8 cellular contexts compared by ENCODE assay signal in the genomic region with DNA sequence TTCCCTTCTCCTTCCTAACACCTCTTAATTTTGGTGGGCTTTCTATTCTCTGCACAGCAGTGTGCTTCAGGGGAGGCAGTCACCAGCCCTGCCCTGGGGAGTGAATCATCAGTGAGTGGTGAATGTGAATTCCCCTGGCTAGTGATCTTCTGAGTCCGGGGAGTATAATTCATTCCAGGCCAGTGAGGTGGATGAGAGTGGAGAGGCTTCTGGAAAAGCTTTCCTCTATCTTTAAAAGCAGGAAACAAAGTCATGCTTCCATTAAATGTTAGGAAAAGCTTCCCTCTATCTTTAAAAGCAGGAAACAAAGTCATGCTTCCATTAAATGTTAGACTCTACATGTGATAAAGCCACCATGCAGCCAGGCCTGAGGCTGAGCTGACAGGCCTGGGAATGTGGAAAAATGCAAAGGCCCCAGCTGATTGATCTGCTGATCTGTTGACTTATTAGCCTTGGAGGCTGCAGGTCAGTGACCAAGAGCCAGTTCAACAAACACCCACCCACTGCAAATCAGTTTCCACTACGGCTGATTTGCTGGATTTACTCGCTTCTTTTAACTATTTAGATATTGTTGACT. TPM values are rescaled to one million over a fixed set of nuclear protein-coding genes. Genes with fewer than 3 reads are reported as not detected.
DNase-seq lines count a peak whose midpoint lies in the region; ATAC-seq and TF ChIP-seq lines count a peak whose summit lies in the region.

No MANE protein-coding gene starts in this region.

- H4K91ac ChIP-seq in trophoblast cell (ENCODE audit: low read depth, low read length) = no peak overlapping the region

- H2BK120ac ChIP-seq in trophoblast cell (ENCODE audit: insufficient read depth, low read length, poor library complexity) = no peak overlapping the region

- H3K4me3 ChIP-seq in PC-3 (ENCODE audit: low read length) = peak overlapping the region; percentile 41
- no peak overlapping the region for H3K4me3 ChIP-seq in epithelial cell of esophagus (ENCODE audit: low read length)
- no peak overlapping the region for H3K4me3 ChIP-seq in trophoblast cell (ENCODE audit: low read depth, low read length)

- H3K4me1 ChIP-seq in PC-3 (ENCODE audit: insufficient read depth, low read length) = peaks cover 72% of the 10 kb centered on the region
- H3K4me1 ChIP-seq in trophoblast cell (ENCODE audit: control insufficient read depth in 1 of 2, insufficient read depth in 2 of 2, low read length in 2 of 2) = peaks cover 18 to 23% of the 10 kb centered on the region in 2 experiments

- H2BK12ac ChIP-seq in trophoblast cell (ENCODE audit: low read length) = peak overlapping the region; percentile 50

- peak; percentile 35 for ATAC-seq in PC-3
- no peak for ATAC-seq in GM21515 (IDR thresholded peaks at IDR 0.05; ENCODE audit: unreplicated experiment)

- peak overlapping the region; percentile 79 for H3K4me2 ChIP-seq in PC-3 (ENCODE audit: low read length)
- no peak overlapping the region for H3K4me2 ChIP-seq in trophoblast cell (ENCODE audit: low read length)

- H3K27ac ChIP-seq in PC-3 (ENCODE audit: low read length) = peak overlapping the region; percentile 94
- peak overlapping the region; percentile 94 for H3K27ac ChIP-seq in trophoblast cell (ENCODE audit: low read depth, low read length)

- no peak overlapping the region for H3K18ac ChIP-seq in trophoblast cell (ENCODE audit: low read length)

- H2AFZ ChIP-seq in PC-3 (ENCODE audit: low read length) (no peak overlapping the region), trophoblast cell (ENCODE audit: insufficient read depth, low read length, poor library complexity) (no peak overlapping the region)

- peaks cover 42% of the 10 kb centered on the region for H3K79me1 ChIP-seq in trophoblast cell (ENCODE audit: low read length)

- POLR2A ChIA-PET in PC-3 (lab: Charles Lee; ENCODE audit: unreplicated experiment) = interaction anchor here (0.6 kb wide), 1 partner anchor 27 kb away, joined by 3 read pairs; no protein-coding TSS in a partner anchor

- H3K4ac ChIP-seq in trophoblast cell (ENCODE audit: low read depth, low read length) = no peak overlapping the region

- peak; percentile 98 for DNase-seq in ELR (ENCODE audit: low read depth)
- DNase-seq in PC-3 = peak; percentile 98
- DNase-seq in epithelial cell of esophagus (ENCODE audit: low read depth) = peak; percentile 95
- peak; percentile 86 to 90 for DNase-seq in trophoblast cell
- no peak for DNase-seq in activated CD4-positive, CD25-positive, alpha-beta regulatory T cell treated with anti-CD3 and anti-CD28 coated beads, Interleukin-2, amount 50 U/mL, for 72 hours
- DNase-seq in NCI-H1048 (lab: John Stamatoyannopoulos, UW) = no peak
- no peak for DNase-seq in occipital lobe (lab: John Stamatoyannopoulos, UW)

- no peaks in the 10 kb centered on the region for H4K20me1 ChIP-seq in PC-3 (ENCODE audit: low read length)

- no peak overlapping the region for H2AK5ac ChIP-seq in trophoblast cell (ENCODE audit: low read length)

- H3K36me3 ChIP-seq in PC-3 (ENCODE audit: low read depth, low read length) (no peaks in the 10 kb centered on the region), trophoblast cell (ENCODE audit: control insufficient read depth in 1 of 2, insufficient read depth in 2 of 2, low read length in 2 of 2) (no peaks in the 10 kb centered on the region)

- no peak overlapping the region for H3K23ac ChIP-seq in trophoblast cell (ENCODE audit: low read length)

- H3K9ac ChIP-seq in PC-3 (ENCODE audit: low read length) = peak overlapping the region; percentile 88
- no peak overlapping the region for H3K9ac ChIP-seq in trophoblast cell (ENCODE audit: low read length)

- H3K9me3 ChIP-seq in PC-3 (ENCODE audit: low read length) (no peaks in the 10 kb centered on the region), trophoblast cell (ENCODE audit: insufficient read depth, low read depth, low read length) (no peaks in the 10 kb centered on the region)

- WGBS in trophoblast cell (ENCODE audit: extremely low coverage, insufficient coverage, insufficient read length) = no CpG with 5 or more reads among the region's 3 CpGs

- no peaks in the 10 kb centered on the region for H3K9me2 ChIP-seq in PC-3 (replicated peaks; ENCODE audit: low read length)

- no peak overlapping the region for H3K14ac ChIP-seq in trophoblast cell (ENCODE audit: low read length)

- H4K8ac ChIP-seq in trophoblast cell (ENCODE audit: low read depth, low read length) = no peak overlapping the region

- intact Hi-C loops in PC-3 (cut with micrococcal nuclease) = no loop called here

- H3F3A ChIP-seq in PC-3 (ENCODE audit: low read length, unreplicated experiment) = peaks cover 39% of the 10 kb centered on the region

- TF ChIP-seq CTCF in PC-3 (conservative IDR thresholded peaks at IDR 0.05; ENCODE audit: low read depth, low read length) = no peak
- no peak for TF ChIP-seq CTCF in epithelial cell of esophagus (IDR thresholded peaks at IDR 0.05; ENCODE audit: insufficient read depth, low read depth, low read length, missing control alignments)

- CTCF ChIA-PET in PC-3 (lab: Charles Lee) = interaction anchor here (0.6 kb wide), 1 partner anchor 21 kb away, joined by 3 read pairs; no protein-coding TSS in a partner anchor

- H3K27me3 ChIP-seq in PC-3 (ENCODE audit: low read length) = no peaks in the 10 kb centered on the region
- no peaks in the 10 kb centered on the region for H3K27me3 ChIP-seq in trophoblast cell (ENCODE audit: insufficient read depth, low read length)

- BruUV-seq in PC-3 (replicated peaks; lab: Mats Ljungman, UMichigan) = no TSS peak

- peak overlapping the region; percentile 33 for H2BK5ac ChIP-seq in trophoblast cell (ENCODE audit: low read depth, low read length, poor library complexity)

- H4K12ac ChIP-seq in trophoblast cell (ENCODE audit: low read depth, low read length) = no peak overlapping the region

- H3K79me2 ChIP-seq in PC-3 (ENCODE audit: low read length) (peaks cover 29% of the 10 kb centered on the region), trophoblast cell (ENCODE audit: control insufficient read depth, insufficient read depth, low read length, poor library complexity) (peaks cover 2% of the 10 kb centered on the region)

RNA-seq across cellular contexts. Expression of gene ITGB1, which starts 25.4 kb away (rescaled TPM):
- total RNA-seq in PC-3 (2014; rRNA removed) = 956 and 1,010 TPM in 2 replicates
- 787 and 808 TPM in 2 replicates for polyA plus RNA-seq in trophoblast cell (2013)
- total RNA-seq in occipital lobe = 102 TPM

Comparison
In these comparisons a context has a peak if more than half of its experiments do, and no peak if none do; other contexts are left out.
1. DNase-seq: peak in ELR (single experiment), PC-3 (single experiment), epithelial cell of esophagus (single experiment) and trophoblast cell (2 of 2); none in activated CD4-positive, CD25-positive, alpha-beta regulatory T cell treated with anti-CD3 and anti-CD28 coated beads, Interleukin-2, amount 50 U/mL, for 72 hours (single experiment), NCI-H1048 (single experiment) and occipital lobe (single experiment).